In the genomic region with DNA sequence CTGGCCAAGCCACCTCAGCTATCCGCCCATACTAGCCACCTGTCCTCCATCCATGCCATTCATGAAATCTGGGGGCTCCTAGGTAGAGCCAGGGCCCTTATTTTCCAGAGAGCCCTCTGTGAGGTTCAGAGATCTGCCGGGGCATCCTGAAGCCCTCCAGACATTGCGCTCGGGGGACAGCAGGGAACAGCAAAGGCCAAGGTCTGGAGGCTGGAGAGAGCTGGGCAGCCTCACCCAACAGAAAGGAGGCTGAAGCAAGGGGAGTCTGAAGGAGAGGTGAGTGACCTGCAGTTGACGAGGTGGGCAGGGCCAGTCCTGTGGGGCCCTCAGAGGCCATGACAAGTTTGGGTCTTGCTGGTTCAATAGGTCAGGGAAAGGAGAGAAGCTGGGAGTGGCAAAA, we compare ENCODE assay signal across 14 cellular contexts. TPM values are rescaled to one million over a fixed set of nuclear protein-coding genes. Genes with fewer than 3 reads are reported as not detected.
DNase-seq lines count a peak whose midpoint lies in the region; ATAC-seq and TF ChIP-seq lines count a peak whose summit lies in the region.
"Had no signal": no experiment of that assay in that cellular context is flagged by ENCODE, and none has a peak within 500 bp of the region (broad histone marks: within the 10 kb centered on the region; RNA-seq: fewer than 3 reads in every experiment).

No MANE protein-coding gene starts in this region.

- H3K4me3 ChIP-seq in heart right ventricle, result no peak overlapping the region
- H3K4me3 ChIP-seq in right cardiac atrium (ENCODE audit: low read length), result no peak overlapping the region
- no peak overlapping the region for H3K4me3 ChIP-seq in prostate gland
- no peak overlapping the region for H3K4me3 ChIP-seq in vagina
- no peak overlapping the region for H3K4me3 ChIP-seq in HAP-1
- H3K4me3 ChIP-seq: MG63 had no signal

- TF ChIP-seq CTCF in heart right ventricle (IDR thresholded peaks at IDR 0.05), result no peak
- TF ChIP-seq CTCF in prostate gland (IDR thresholded peaks at IDR 0.05), result no peak
- no peak for TF ChIP-seq CTCF in vagina (IDR thresholded peaks at IDR 0.05)

- TF ChIP-seq POLR2A in prostate gland (IDR thresholded peaks at IDR 0.05) (no peak), vagina (IDR thresholded peaks at IDR 0.05) (no peak)

- H3K27me3 ChIP-seq in heart right ventricle, result peaks cover 0 to 12% (median 0%) of the 10 kb centered on the region in 7 donors
- H3K27me3 ChIP-seq in right cardiac atrium (ENCODE audit: control insufficient read depth, insufficient read depth), result no peaks in the 10 kb centered on the region
- no peaks in the 10 kb centered on the region for H3K27me3 ChIP-seq in prostate gland (replicated peaks; ENCODE audit: insufficient read depth)
- H3K27me3 ChIP-seq in vagina, result no peaks in the 10 kb centered on the region
- no peaks in the 10 kb centered on the region for H3K27me3 ChIP-seq in HAP-1 (ENCODE audit: low read depth)
- H3K27me3 ChIP-seq: MG63 had no signal

- H3K27ac ChIP-seq in heart right ventricle, result peak overlapping the region in 7 of 10 donors; percentile 6 to 96 (median 91)
- H3K27ac ChIP-seq in right cardiac atrium (ENCODE audit: low read length), result peak overlapping the region; percentile 59
- peak overlapping the region; percentile 70 to 78 for H3K27ac ChIP-seq in prostate gland
- peak overlapping the region; percentile 66 for H3K27ac ChIP-seq in vagina

- H3K4me1 ChIP-seq in heart right ventricle, result peaks cover 0 to 45% (median 12%) of the 10 kb centered on the region in 9 donors
- peaks cover 4% of the 10 kb centered on the region for H3K4me1 ChIP-seq in right cardiac atrium (ENCODE audit: control insufficient read depth, insufficient read depth, low read length)
- H3K4me1 ChIP-seq in prostate gland (replicated peaks), result no peaks in the 10 kb centered on the region
- no peaks in the 10 kb centered on the region for H3K4me1 ChIP-seq in vagina
- no peaks in the 10 kb centered on the region for H3K4me1 ChIP-seq in HAP-1

- H3K36me3 ChIP-seq in heart right ventricle, result no peaks in the 10 kb centered on the region
- no peaks in the 10 kb centered on the region for H3K36me3 ChIP-seq in prostate gland
- H3K36me3 ChIP-seq in vagina, result no peaks in the 10 kb centered on the region
- H3K36me3 ChIP-seq in HAP-1 (replicated peaks), result no peaks in the 10 kb centered on the region
- H3K36me3 ChIP-seq: MG63 had no signal

- DNase-seq in heart right ventricle (no peak), cardiac septum (ENCODE audit: low spot score) (no peak), right cardiac atrium (no peak), prostate gland (ENCODE audit: low spot score) (no peak), vagina (ENCODE audit: extremely low spot score in 2 of 2) (peak in 1 of 2 donors; percentile 95), HAP-1 (ENCODE audit: low spot score in 2 of 2) (no peak), OCI-M1 (lab: John Stamatoyannopoulos, UW) (no peak)
- DNase-seq: COR-L47, DMS53, MG63, NCI-H1092 treated with DMSO at 0.1 percent for 48 hours, NCI-H1694 treated with DMSO at 0.1 percent for 48 hours had no signal

- H3K9me3 ChIP-seq in heart right ventricle (peaks cover 0 to 14% (median 0%) of the 10 kb centered on the region in 11 donors), right cardiac atrium (ENCODE audit: control insufficient read depth, low read length) (no peaks in the 10 kb centered on the region), prostate gland (no peaks in the 10 kb centered on the region), vagina (no peaks in the 10 kb centered on the region), HAP-1 (peaks cover 3% of the 10 kb centered on the region; the same call in 1 of the 2 replicates)
- H3K9me3 ChIP-seq: MG63 had no signal

- in situ Hi-C loops in HAP-1 (cut with MboI; ENCODE audit: low sequenced_read_pairs), result no loop called here

- ATAC-seq in heart right ventricle (no peak), right cardiac atrium (no peak), HG02852 (IDR thresholded peaks at IDR 0.05; ENCODE audit: unreplicated experiment) (no peak)

- 89 to 93% methylated on average over 5 of the region's 5 CpGs for WGBS in heart right ventricle, 2 donors
- 94% methylated on average over 5 of the region's 5 CpGs for WGBS in right cardiac atrium
- 94% methylated on average over 5 of the region's 5 CpGs for WGBS in prostate gland

- intact Hi-C loops in heart right ventricle (cut with DNase I), result loop anchor here in 3 of 10 donors (10.0 kb wide), 2 partner anchors 45 to 235 kb away; no protein-coding TSS in a partner anchor
- intact Hi-C loops in cardiac septum (cut with DNase I), result loop anchor here (5.0 kb wide), 1 partner anchor 223 kb away; no protein-coding TSS in a partner anchor
- intact Hi-C loops in right cardiac atrium (cut with DNase I), result loop anchor here in 1 of 4 donors (10.0 kb wide), 1 partner anchor 45 kb away; no protein-coding TSS in a partner anchor
- intact Hi-C loops in prostate gland (cut with DNase I), result loop anchor here (5.0 kb wide), 1 partner anchor 43 kb away; no protein-coding TSS in a partner anchor
- intact Hi-C loops in vagina (cut with DNase I), result no loop called here

RNA-seq across cellular contexts. Expression of a gene that starts 8.6 kb away (rescaled TPM):
- total RNA-seq in heart right ventricle (over 10,000 TPM; 12,560 to 18,019 (median 15,816) TPM), cardiac septum (21,230 TPM), right cardiac atrium (over 10,000 TPM in 1 of 4 donors, 1,000 to 10,000 TPM in 3; 6,970 to 10,932 (median 7,338) TPM), prostate gland (1,000 to 10,000 TPM; 1,584 to 1,742 TPM), vagina (883 TPM)
- polyA plus RNA-seq in heart right ventricle (over 10,000 TPM; 13,697 to 18,010 TPM), right cardiac atrium (9,146 TPM)

RNA-seq across cellular contexts. Expression of a gene that starts 21.9 kb away (rescaled TPM):
- total RNA-seq in heart right ventricle (100 to 1,000 TPM in 1 of 10 donors, 10 to 100 TPM in 9; 56.1 to 110 (median 74.0) TPM), cardiac septum (47.2 TPM), right cardiac atrium (10 to 100 TPM; 42.2 to 58.8 (median 56.2) TPM), prostate gland (10 to 100 TPM; 54.1 to 82.4 TPM), vagina (62.9 TPM)
- polyA plus RNA-seq in heart right ventricle (10 to 100 TPM; 56.3 to 68.5 TPM), right cardiac atrium (50.0 TPM)

RNA-seq across cellular contexts. Expression of a gene that starts 25.0 kb away (rescaled TPM):
- total RNA-seq in heart right ventricle (100 to 1,000 TPM in 9 of 10 donors, 10 to 100 TPM in 1; 97.2 to 151 (median 120) TPM), cardiac septum (199 TPM), right cardiac atrium (100 to 1,000 TPM; 122 to 176 (median 159) TPM), prostate gland (10 to 100 TPM; 30.7 to 53.4 TPM), vagina (28.2 TPM)
- polyA plus RNA-seq in heart right ventricle (100 to 1,000 TPM in 1 of 2 donors, 10 to 100 TPM in 1; 62.9 to 130 TPM), right cardiac atrium (85.5 TPM)
- polyA plus RNA-seq: CD14-positive monocyte had no signal
